In the genomic region with DNA sequence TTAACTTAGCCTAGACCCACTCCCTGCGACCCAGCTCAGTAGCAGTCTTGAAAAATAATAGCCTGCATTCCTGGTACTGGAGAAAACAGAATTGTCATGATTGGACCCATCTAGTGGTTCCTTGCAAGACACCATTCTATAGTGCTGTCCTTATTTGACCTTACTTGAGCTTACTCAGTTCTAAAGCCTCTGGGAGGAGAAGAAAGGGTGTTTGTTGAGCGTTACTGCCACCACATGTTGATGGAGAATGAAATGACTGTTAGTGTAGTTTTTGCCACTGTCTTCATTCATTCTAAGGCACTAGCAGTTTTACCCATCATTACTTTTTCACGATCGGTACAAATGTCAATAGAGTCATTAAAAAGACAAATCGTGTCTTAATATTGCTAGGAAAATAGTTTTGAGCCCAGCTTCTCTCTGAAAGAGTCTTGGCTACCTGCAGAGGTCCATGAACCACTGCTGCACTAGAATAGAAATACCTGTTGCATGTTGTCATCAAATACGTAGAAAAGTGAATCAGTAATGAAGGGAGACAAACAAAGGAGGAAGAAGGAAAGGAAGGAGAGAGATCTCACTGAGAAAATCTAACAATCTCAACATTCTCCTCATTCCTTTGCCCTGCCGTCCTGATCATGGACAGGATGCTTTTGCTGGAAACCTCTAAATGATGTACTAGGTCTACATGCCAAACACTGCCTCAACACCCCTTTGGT, we compare ENCODE assay signal across 13 cellular contexts.
A peak's percentile ranks its signal among the peaks of the same experiment; 100 is the strongest.
DNase-seq lines count a peak whose midpoint lies in the region; ATAC-seq, FAIRE-seq and TF ChIP-seq lines count a peak whose summit lies in the region.
"Had no signal": no experiment of that assay in that cellular context is flagged by ENCODE, and none has a peak within 500 bp of the region (broad histone marks: within the 10 kb centered on the region; RNA-seq: fewer than 3 reads in every experiment).

No MANE protein-coding gene starts in this region.

- WGBS in K562 (ENCODE audit: insufficient coverage, low coverage, missing lambda C conversion rate), result 5% methylated on average over 7 of the region's 7 CpGs
- WGBS in mesendoderm (ENCODE audit: extremely low coverage, insufficient coverage, low lambda C conversion rate), result no CpG with 5 or more reads among the region's 7 CpGs

- TF ChIP-seq POLR2A in K562 (conservative IDR thresholded peaks at IDR 0.05), result no peak

- FAIRE-seq in K562 (lab: Jason Lieb, UNC), result peak; percentile 66
- FAIRE-seq: A204.1, G401.6 had no signal

- no peak overlapping the region for H3K4me3 ChIP-seq in LNCaP clone FGC (ENCODE audit: low read depth, low read length)
- no peak overlapping the region for H3K4me3 ChIP-seq in K562
- H3K4me3 ChIP-seq in mesendoderm (ENCODE audit: low read length), result no peak overlapping the region
- H3K4me3 ChIP-seq: ascending aorta had no signal

- no peak overlapping the region for H3K18ac ChIP-seq in mesendoderm (ENCODE audit: low read length)

- H3K79me2 ChIP-seq in K562 (ENCODE audit: control insufficient read depth, insufficient read depth, low read length), result no peaks in the 10 kb centered on the region
- H3K79me2 ChIP-seq in mesendoderm (ENCODE audit: control insufficient read depth, insufficient read depth, low read length), result no peaks in the 10 kb centered on the region

- no peak overlapping the region for H3K4ac ChIP-seq in mesendoderm (ENCODE audit: low read depth, low read length)

- TF ChIP-seq EP300 in K562 (IDR thresholded peaks at IDR 0.05; ENCODE audit: low read length), result no peak

- no peak overlapping the region for H4K8ac ChIP-seq in mesendoderm (ENCODE audit: low read depth, low read length)

- H3K27ac ChIP-seq in K562 (ENCODE audit: extremely low read depth, low read depth, low read length) (no peak overlapping the region), mesendoderm (ENCODE audit: low read depth, low read length) (no peak overlapping the region)
- H3K27ac ChIP-seq: ascending aorta had no signal

- peak; percentile 24; the same call in 1 of the 2 replicates for TF ChIP-seq CTCF in LNCaP clone FGC (IDR thresholded peaks at IDR 0.05; ENCODE audit: control insufficient read depth, extremely low read depth, insufficient read depth)
- peak in 2 of 3 experiments; percentile 21 to 43; a peak in 2 of 6 replicates for TF ChIP-seq CTCF in K562 (IDR thresholded peaks at IDR 0.05 in 2 of 3, conservative IDR thresholded peaks at IDR 0.05 in 1 of 3; ENCODE audit: insufficient read depth in 2 of 3, low read depth in 1 of 3, low read length in 3 of 3)

- CTCF ChIA-PET in K562 (lab: Yijun Ruan, JAX; ENCODE audit: low intra/inter-chr PET ratio), result interaction anchor here (0.7 to 0.9 kb wide), 2 partner anchors 117 to 177 kb away, joined by 3 read pairs; no protein-coding TSS in a partner anchor

- ATAC-seq in K562 (peak; percentile 48), GM19023 (IDR thresholded peaks at IDR 0.05; ENCODE audit: unreplicated experiment) (no peak)

- H3K9me3 ChIP-seq in K562 (replicated peaks; ENCODE audit: control insufficient read depth, insufficient read depth, low read depth, low read length), result no peaks in the 10 kb centered on the region
- H3K9me3 ChIP-seq: ascending aorta had no signal

- POLR2A ChIA-PET in K562 (lab: Yijun Ruan, JAX), result interaction anchor here (0.7 to 1.9 kb wide), 3 partner anchors 14 to 131 kb away, joined by 3 to 5 read pairs (median 3); no protein-coding TSS in a partner anchor

- in situ Hi-C loops in K562 (cut with MboI), result loop anchor here (5.0 kb wide), 1 partner anchor 91 kb away; no protein-coding TSS in a partner anchor

- no peak overlapping the region for H3K23ac ChIP-seq in mesendoderm (ENCODE audit: low read length)

- H3K27me3 ChIP-seq in K562 (ENCODE audit: control insufficient read depth in 2 of 2, insufficient read depth in 2 of 2, low read length in 2 of 2) (no peaks in the 10 kb centered on the region; a peak in 2 of 5 replicates), mesendoderm (ENCODE audit: insufficient read depth, low read length, poor library complexity) (no peaks in the 10 kb centered on the region)
- H3K27me3 ChIP-seq: ascending aorta had no signal

- no peaks in the 10 kb centered on the region for H3K36me3 ChIP-seq in K562 (ENCODE audit: control insufficient read depth, insufficient read depth, low read length)
- H3K36me3 ChIP-seq in mesendoderm (ENCODE audit: control insufficient read depth, insufficient read depth, low read length), result no peaks in the 10 kb centered on the region
- H3K36me3 ChIP-seq: ascending aorta had no signal

- no peak overlapping the region for H2AK5ac ChIP-seq in mesendoderm (ENCODE audit: low read length)

- no peaks in the 10 kb centered on the region for H4K20me1 ChIP-seq in K562 (replicated peaks; ENCODE audit: control insufficient read depth, insufficient read depth, low read length)

- TF ChIP-seq RAD21 in K562 (CRISPR knock-in tag; conservative IDR thresholded peaks at IDR 0.05 in 1 of 2, IDR thresholded peaks at IDR 0.05 in 1 of 2), result peak in 1 of 2 experiments; percentile 82; a peak in 3 of 4 replicates

- no peaks in the 10 kb centered on the region for H3K79me1 ChIP-seq in mesendoderm (ENCODE audit: low read length)

- DNase-seq in NCI-H1417 (lab: John Stamatoyannopoulos, UW) (peak in 2 of 3 experiments; percentile 1 to 5), NCI-H1417 treated with DMSO at 0.1 percent for 48 hours (lab: John Stamatoyannopoulos, UW) (no peak), LNCaP clone FGC (ENCODE audit: low read depth) (peak; percentile 31), K562 (ENCODE audit: extremely low read depth in 1 of 4, low spot score in 3 of 4) (no peak), mesendoderm (peak; percentile 72), dermis blood vessel endothelial cell (no peak), DMS79 (lab: John Stamatoyannopoulos, UW) (no peak)
- DNase-seq: MM.1S, NCI-H748 treated with DMSO at 0.1 percent for 48 hours had no signal

- H2AFZ ChIP-seq in K562 (ENCODE audit: low read depth, low read length), result no peak overlapping the region

- H3K4me2 ChIP-seq in K562 (ENCODE audit: insufficient read depth, low read length) (no peak overlapping the region), mesendoderm (ENCODE audit: low read length) (no peak overlapping the region)

- BruUV-seq in K562 (replicated peaks; lab: Mats Ljungman, UMichigan), result no TSS peak

- intact Hi-C loops in K562 (cut with micrococcal nuclease), result loop anchor here (1.0 to 10.0 kb wide), 3 partner anchors 177 to 432 kb away; no protein-coding TSS in a partner anchor

- no peak overlapping the region for H2BK120ac ChIP-seq in mesendoderm (ENCODE audit: low read depth, low read length)

- H3K9me1 ChIP-seq in K562 (ENCODE audit: control insufficient read depth, insufficient read depth, low read length), result no peaks in the 10 kb centered on the region

- H3K9ac ChIP-seq in K562 (ENCODE audit: insufficient read depth in 1 of 2, low read depth in 2 of 2, low read length in 2 of 2) (no peak overlapping the region), mesendoderm (ENCODE audit: low read length) (no peak overlapping the region)

- no peak overlapping the region for H2BK5ac ChIP-seq in mesendoderm (ENCODE audit: low read length)

- no peak overlapping the region for H4K5ac ChIP-seq in mesendoderm (ENCODE audit: low read length)

- no peak overlapping the region for H3K56ac ChIP-seq in mesendoderm (ENCODE audit: low read length)

- H3K4me1 ChIP-seq in K562 (replicated peaks in 1 of 2; ENCODE audit: control insufficient read depth in 2 of 2, insufficient read depth in 2 of 2, low read length in 2 of 2), result no peaks in the 10 kb centered on the region; a peak in 1 of 5 replicates
- peaks cover 3% of the 10 kb centered on the region for H3K4me1 ChIP-seq in mesendoderm (ENCODE audit: control insufficient read depth, low read depth, low read length)
- H3K4me1 ChIP-seq: ascending aorta had no signal

- no peak overlapping the region for H2BK15ac ChIP-seq in mesendoderm (replicated peaks; ENCODE audit: low read depth)

TF ChIP-seq in K562, 482 proteins besides CTCF, POLR2A, EP300 and RAD21:
- TF ChIP-seq KDM2B (CRISPR knock-in tag; IDR thresholded peaks at IDR 0.05) (no peak), ATF7 (IDR thresholded peaks at IDR 0.05) (no peak), ZSCAN29 (IDR thresholded peaks at IDR 0.05) (no peak), ZNF311 (CRISPR knock-in tag; IDR thresholded peaks at IDR 0.05) (no peak), LCOR (CRISPR knock-in tag; IDR thresholded peaks at IDR 0.05) (no peak), THRA (IDR thresholded peaks at IDR 0.05) (peak; percentile 48; the same call in 1 of the 2 replicates), ESRRA (IDR thresholded peaks at IDR 0.05; ENCODE audit: borderline replicate concordance, low read depth) (peak; percentile 45; the same call in 1 of the 2 replicates), JUND (IDR thresholded peaks at IDR 0.05; ENCODE audit: borderline replicate concordance, low read depth, low read length) (peak; percentile 28; the same call in 1 of the 2 replicates), JUND (tag; IDR thresholded peaks at IDR 0.05; ENCODE audit: borderline replicate concordance, low read depth, low read length) (no peak; the same call in 2 of the 3 replicates), NEUROD1 (IDR thresholded peaks at IDR 0.05; ENCODE audit: borderline replicate concordance, low read depth, low read length, partially characterized antibody) (no peak)

Comparison
In these comparisons a context has a peak if more than half of its experiments do, and no peak if none do; other contexts are left out.
1. DNase-seq: peak in NCI-H1417 (2 of 3), LNCaP clone FGC (single experiment) and mesendoderm (single experiment); none in NCI-H1417 treated with DMSO at 0.1 percent for 48 hours (single experiment), K562 (0 of 4), dermis blood vessel endothelial cell (single experiment) and DMS79 (single experiment).